ENCODE assay signal across 1 cellular context in the genomic region with DNA sequence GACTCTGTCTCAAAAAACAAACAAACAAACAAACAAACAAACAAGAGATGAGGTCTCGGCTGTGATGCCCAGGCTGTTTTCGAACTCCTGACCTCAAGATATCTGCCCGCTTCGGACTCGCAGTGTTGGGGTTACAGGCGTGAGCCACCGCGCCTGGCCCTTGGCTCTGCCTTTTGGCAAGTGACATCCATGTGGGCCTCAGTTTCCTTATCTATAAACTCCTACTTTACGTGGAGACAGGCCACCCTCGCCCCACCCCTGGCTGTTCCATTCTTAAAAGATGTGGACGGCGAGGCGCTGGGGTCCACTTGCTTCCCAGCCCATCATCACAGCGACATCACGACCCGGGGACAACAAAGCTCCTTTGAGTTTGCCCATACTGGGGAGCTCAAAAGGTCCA.
TF ChIP-seq lines count a peak whose summit lies in the region.

No MANE protein-coding gene starts in this region.

TF ChIP-seq in SK-N-SH, 30 proteins besides CTCF, POLR2A, EP300 and RAD21:
- TF ChIP-seq, protein P1, sequence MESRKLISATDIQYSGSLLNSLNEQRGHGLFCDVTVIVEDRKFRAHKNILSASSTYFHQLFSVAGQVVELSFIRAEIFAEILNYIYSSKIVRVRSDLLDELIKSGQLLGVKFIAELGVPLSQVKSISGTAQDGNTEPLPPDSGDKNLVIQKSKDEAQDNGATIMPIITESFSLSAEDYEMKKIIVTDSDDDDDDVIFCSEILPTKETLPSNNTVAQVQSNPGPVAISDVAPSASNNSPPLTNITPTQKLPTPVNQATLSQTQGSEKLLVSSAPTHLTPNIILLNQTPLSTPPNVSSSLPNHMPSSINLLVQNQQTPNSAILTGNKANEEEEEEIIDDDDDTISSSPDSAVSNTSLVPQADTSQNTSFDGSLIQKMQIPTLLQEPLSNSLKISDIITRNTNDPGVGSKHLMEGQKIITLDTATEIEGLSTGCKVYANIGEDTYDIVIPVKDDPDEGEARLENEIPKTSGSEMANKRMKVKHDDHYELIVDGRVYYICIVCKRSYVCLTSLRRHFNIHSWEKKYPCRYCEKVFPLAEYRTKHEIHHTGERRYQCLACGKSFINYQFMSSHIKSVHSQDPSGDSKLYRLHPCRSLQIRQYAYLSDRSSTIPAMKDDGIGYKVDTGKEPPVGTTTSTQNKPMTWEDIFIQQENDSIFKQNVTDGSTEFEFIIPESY (IDR thresholded peaks at IDR 0.05; ENCODE audit: borderline replicate concordance, low read depth): no peak
- TF ChIP-seq FOXJ3 (CRISPR knock-in tag; IDR thresholded peaks at IDR 0.05): no peak
